In genomic region chr4:82428969-82429727, GRCh38 we compare ENCODE assay signal across 1 cellular context.
TF ChIP-seq lines count a peak whose summit lies in the region.

No MANE protein-coding gene starts in this region.

TF ChIP-seq in H1, 55 proteins besides CTCF, POLR2A, EP300 and RAD21:
- TF ChIP-seq JUN (IDR thresholded peaks at IDR 0.05; ENCODE audit: low read depth, low read length) (no peak), CREB1 (IDR thresholded peaks at IDR 0.05) (peak; percentile 94), CHD7 (IDR thresholded peaks at IDR 0.05; ENCODE audit: insufficient replicate concordance, low read length) (no peak), SIN3A (conservative IDR thresholded peaks at IDR 0.05 in 1 of 2, IDR thresholded peaks at IDR 0.05 in 1 of 2; ENCODE audit: low read depth in 1 of 2, low read length in 2 of 2) (peak in 1 of 2 experiments; percentile 20; a peak in 1 of 4 replicates), TEAD4 (IDR thresholded peaks at IDR 0.05; ENCODE audit: low read depth, low read length) (no peak), TAF1 (IDR thresholded peaks at IDR 0.05; ENCODE audit: low read depth, low read length) (no peak; the same call in none of the 2 replicates), JUND (IDR thresholded peaks at IDR 0.05; ENCODE audit: low read length) (peak; percentile 51; the same call in 1 of the 2 replicates), POLR2AphosphoS5 (IDR thresholded peaks at IDR 0.05; ENCODE audit: low read depth, low read length) (peak; percentile 93), PHF8 (conservative IDR thresholded peaks at IDR 0.05; ENCODE audit: low read depth, low read length) (peak; percentile 86), MAFK (IDR thresholded peaks at IDR 0.05; ENCODE audit: low read depth, low read length) (no peak), TAF7 (optimal IDR thresholded peaks at IDR 0.05; ENCODE audit: borderline replicate concordance, low read depth, low read length) (peak; percentile 96), NRF1 (IDR thresholded peaks at IDR 0.05; ENCODE audit: low read depth, low read length) (peak; percentile 14; the same call in 1 of the 2 replicates), KDM1A (IDR thresholded peaks at IDR 0.05; ENCODE audit: borderline replicate concordance, low read length) (no peak; the same call in 1 of the 2 replicates), NANOG (IDR thresholded peaks at IDR 0.05; ENCODE audit: insufficient read depth, low read depth, low read length, poor library complexity, severe bottlenecking) (no peak), SP2 (IDR thresholded peaks at IDR 0.05; ENCODE audit: low read length) (no peak), HDAC6 (IDR thresholded peaks at IDR 0.05; ENCODE audit: low read depth, low read length) (no peak), E2F6 (IDR thresholded peaks at IDR 0.05) (peak; percentile 61), TBP (IDR thresholded peaks at IDR 0.05; ENCODE audit: low read depth, low read length) (peak; percentile 96), GTF2F1 (IDR thresholded peaks at IDR 0.05; ENCODE audit: borderline replicate concordance, low read depth, low read length) (peak; percentile 95), ASH2L (IDR thresholded peaks at IDR 0.05; ENCODE audit: low read length) (peak; percentile 74), SRF (IDR thresholded peaks at IDR 0.05; ENCODE audit: low read depth, low read length) (no peak), YY1 (IDR thresholded peaks at IDR 0.05; ENCODE audit: low read depth, low read length) (peak; percentile 93), SP1 (IDR thresholded peaks at IDR 0.05; ENCODE audit: low read depth, low read length) (peak; percentile 50; the same call in 1 of the 2 replicates), KDM4A (IDR thresholded peaks at IDR 0.05; ENCODE audit: low read depth, low read length, severe bottlenecking) (no peak), USF2 (IDR thresholded peaks at IDR 0.05; ENCODE audit: low read length) (peak; percentile 26), KDM5A (IDR thresholded peaks at IDR 0.05; ENCODE audit: low read length) (peak; percentile 53; the same call in 1 of the 2 replicates), BCL11A (IDR thresholded peaks at IDR 0.05; ENCODE audit: low read depth in 2 of 2, low read length in 2 of 2) (no peak), MAX (IDR thresholded peaks at IDR 0.05) (peak; percentile 71), RXRA (IDR thresholded peaks at IDR 0.05; ENCODE audit: insufficient read depth, low read depth, low read length) (no peak), RBBP5 (IDR thresholded peaks at IDR 0.05; ENCODE audit: borderline replicate concordance, low read depth, low read length) (peak; percentile 77), SP4 (IDR thresholded peaks at IDR 0.05; ENCODE audit: low read length) (0 out of 2 replicates have a peak, but pooled peaks have one; percentile 21), BACH1 (IDR thresholded peaks at IDR 0.05; ENCODE audit: low read length) (peak; percentile 75), GABPA (IDR thresholded peaks at IDR 0.05; ENCODE audit: borderline replicate concordance, insufficient read depth, low read length) (no peak), RNF2 (IDR thresholded peaks at IDR 0.05; ENCODE audit: borderline replicate concordance, low read depth, low read length, missing control alignments, poor library complexity, severe bottlenecking) (no peak), EGR1 (IDR thresholded peaks at IDR 0.05; ENCODE audit: borderline replicate concordance, low read depth, low read length) (0 out of 2 replicates have a peak, but pooled peaks have one; percentile 2), HDAC2 (IDR thresholded peaks at IDR 0.05; ENCODE audit: borderline replicate concordance in 1 of 2, low read depth in 2 of 2, low read length in 2 of 2) (peak; percentile 12 to 90; a peak in 3 of 4 replicates), SUZ12 (IDR thresholded peaks at IDR 0.05; ENCODE audit: low read length) (0 out of 2 replicates have a peak, but pooled peaks have one; percentile 3)
